ENCODE assay signal across 8 cellular contexts in genomic region chr1:23868848-23869450, GRCh38. TPM values are rescaled to one million over a fixed set of nuclear protein-coding genes. Genes with fewer than 3 reads are reported as not detected.
DNase-seq lines count a peak whose midpoint lies in the region; ATAC-seq and TF ChIP-seq lines count a peak whose summit lies in the region.

No MANE protein-coding gene starts in this region.

- H3K36me3 Mint-ChIP-seq in activated naive CD8-positive, alpha-beta T cell treated with anti-CD3 and anti-CD28 coated beads, Interleukin-2, amount 50 U/mL, for 24 hours (ENCODE audit: low read depth), result peaks cover 9% of the 10 kb centered on the region
- peaks cover 4% of the 10 kb centered on the region for H3K36me3 Mint-ChIP-seq in type B pancreatic cell

- no peaks in the 10 kb centered on the region for H3K9me3 Mint-ChIP-seq in activated naive CD8-positive, alpha-beta T cell treated with anti-CD3 and anti-CD28 coated beads, Interleukin-2, amount 50 U/mL, for 24 hours
- H3K9me3 Mint-ChIP-seq in type B pancreatic cell, result no peaks in the 10 kb centered on the region

- POLR2A ChIA-PET in BJ (lab: Charles Lee) (no interaction called here), HEK293 (lab: Yijun Ruan, JAX) (interaction anchor here (0.6 kb wide), 2 partner anchors 93 to 106 kb away, joined by 4 read pairs; no protein-coding TSS in a partner anchor)

- H3K27me3 Mint-ChIP-seq in activated naive CD8-positive, alpha-beta T cell treated with anti-CD3 and anti-CD28 coated beads, Interleukin-2, amount 50 U/mL, for 24 hours, result peaks cover 3% of the 10 kb centered on the region
- H3K27me3 Mint-ChIP-seq in type B pancreatic cell, result peaks cover 30% of the 10 kb centered on the region

- H3K27ac ChIP-seq in HEK293 (ENCODE audit: extremely low read depth, low read depth, low read length) (no peak overlapping the region), liver (ENCODE audit: low read depth in 1 of 2, low read length in 2 of 2) (peak overlapping the region; percentile 36 to 58)

- H3K36me3 ChIP-seq in BJ (ENCODE audit: control insufficient read depth, insufficient read depth, low read length) (no peaks in the 10 kb centered on the region), HEK293 (ENCODE audit: control insufficient read depth in 2 of 2, insufficient read depth in 1 of 2, low read length in 2 of 2) (peaks cover 7 to 17% of the 10 kb centered on the region in 2 experiments; a peak in 2 of 3 replicates), liver (ENCODE audit: control insufficient read depth in 4 of 4, insufficient read depth in 3 of 4, low read depth in 1 of 4, low read length in 3 of 4) (peaks cover 0 to 5% (median 0%) of the 10 kb centered on the region in 4 donors)

- no peak for TF ChIP-seq RAD21 in liver (IDR thresholded peaks at IDR 0.05)

- no peaks in the 10 kb centered on the region for H3K9me3 ChIP-seq in HEK293 (ENCODE audit: control insufficient read depth, insufficient read depth, low read depth, low read length)
- H3K9me3 ChIP-seq in liver (ENCODE audit: control insufficient read depth in 4 of 4, low read length in 3 of 4), result no peaks in the 10 kb centered on the region

- H3K9ac ChIP-seq in liver (ENCODE audit: low read depth in 1 of 2, low read length in 2 of 2), result peak overlapping the region; percentile 49 to 89

- no peak for ATAC-seq in activated naive CD8-positive, alpha-beta T cell treated with anti-CD3 and anti-CD28 coated beads, Interleukin-2, amount 50 U/mL, for 24 hours
- ATAC-seq in activated CD4-positive, CD25-positive, alpha-beta regulatory T cell treated with anti-CD3 and anti-CD28 coated beads, Interleukin-2, amount 50 U/mL, for 24 hours, result no peak
- no peak for ATAC-seq in GM21619 (IDR thresholded peaks at IDR 0.05; ENCODE audit: unreplicated experiment)

- H3K4me1 ChIP-seq in HEK293 (ENCODE audit: control insufficient read depth, insufficient read depth, low read length), result 0 out of 2 replicates have a peak, but pooled peaks cover 6% of the 10 kb centered on the region
- peaks cover 8 to 22% (median 15%) of the 10 kb centered on the region in 4 donors for H3K4me1 ChIP-seq in liver (ENCODE audit: control insufficient read depth in 4 of 4, insufficient read depth in 4 of 4, low read length in 3 of 4)

- 47% methylated on average over 14 of the region's 14 CpGs for WGBS in liver

- CTCF ChIA-PET in BJ (lab: Yijun Ruan, JAX) (interaction anchor here (0.6 to 2.0 kb wide), 10 partner anchors 11 to 236 kb away, joined by 3 to 8 read pairs (median 4); no protein-coding TSS in a partner anchor), HEK293 (lab: Yijun Ruan, JAX) (interaction anchor here (0.6 to 4.2 kb wide), 11 partner anchors 12 to 274 kb away, joined by 3 to 32 read pairs (median 4); no protein-coding TSS in a partner anchor)

- H3K4me3 ChIP-seq in BJ (ENCODE audit: low read depth, low read length) (peak overlapping the region; percentile 69), HEK293 (ENCODE audit: low read depth, low read length) (no peak overlapping the region), liver (ENCODE audit: low read depth in 1 of 3, low read length in 3 of 3) (peak overlapping the region; percentile 27 to 85 (median 58))

- peak overlapping the region; percentile 76 for H3K4me3 Mint-ChIP-seq in activated naive CD8-positive, alpha-beta T cell treated with anti-CD3 and anti-CD28 coated beads, Interleukin-2, amount 50 U/mL, for 24 hours
- H3K4me3 Mint-ChIP-seq in type B pancreatic cell, result peak overlapping the region; percentile 88

- H3K27ac Mint-ChIP-seq in activated naive CD8-positive, alpha-beta T cell treated with anti-CD3 and anti-CD28 coated beads, Interleukin-2, amount 50 U/mL, for 24 hours, result no peak overlapping the region
- H3K27ac Mint-ChIP-seq in type B pancreatic cell, result peak overlapping the region; percentile 49

- peaks cover 20% of the 10 kb centered on the region for H3K4me1 Mint-ChIP-seq in activated naive CD8-positive, alpha-beta T cell treated with anti-CD3 and anti-CD28 coated beads, Interleukin-2, amount 50 U/mL, for 24 hours
- H3K4me1 Mint-ChIP-seq in type B pancreatic cell (ENCODE audit: unreplicated experiment), result peaks cover 13% of the 10 kb centered on the region

- DNase-seq in BJ (ENCODE audit: low read depth) (no peak), type B pancreatic cell (ENCODE audit: extremely low spot score, unreplicated experiment) (no peak), DMS 273 treated with DMSO at 0.1 percent for 48 hours (lab: John Stamatoyannopoulos, UW) (no peak)
- no peak for DNase-seq in activated naive CD8-positive, alpha-beta T cell treated with anti-CD3 and anti-CD28 coated beads, Interleukin-2, amount 50 U/mL, for 24 hours

- TF ChIP-seq CTCF in BJ (IDR thresholded peaks at IDR 0.05; ENCODE audit: insufficient read depth, low read depth, low read length), result no peak
- no peak for TF ChIP-seq CTCF in HEK293 (tag by site-specific recombination; IDR thresholded peaks at IDR 0.05)
- TF ChIP-seq CTCF in liver (IDR thresholded peaks at IDR 0.05; ENCODE audit: low read depth, low read length, missing input control), result no peak
- TF ChIP-seq CTCF in type B pancreatic cell (conservative IDR thresholded peaks at IDR 0.05), result no peak

- H3K27me3 ChIP-seq in BJ (ENCODE audit: control insufficient read depth, insufficient read depth, low read length) (peaks cover 5% of the 10 kb centered on the region), liver (ENCODE audit: control insufficient read depth in 4 of 4, insufficient read depth in 4 of 4, low read length in 3 of 4) (no peaks in the 10 kb centered on the region)

TF ChIP-seq in HEK293, 187 proteins besides CTCF, POLR2A, EP300 and RAD21:
- no peak for TF ChIP-seq AEBP2 (tag by site-specific recombination; IDR thresholded peaks at IDR 0.05; ENCODE audit: borderline replicate concordance)
- peak; percentile 84 for TF ChIP-seq ZNF366 (tag by site-specific recombination; conservative IDR thresholded peaks at IDR 0.05)
- TF ChIP-seq ZNF248 (tag by site-specific recombination; IDR thresholded peaks at IDR 0.05), result no peak

TF ChIP-seq in liver, 16 proteins besides CTCF, POLR2A, EP300 and RAD21:
- TF ChIP-seq ZBTB33 (IDR thresholded peaks at IDR 0.05), result no peak
- peak in 1 of 2 donors; percentile 28 for TF ChIP-seq EGR1 (IDR thresholded peaks at IDR 0.05; ENCODE audit: low read depth in 2 of 2)
- no peak for TF ChIP-seq ATF3 (IDR thresholded peaks at IDR 0.05)
- TF ChIP-seq SP1 (IDR thresholded peaks at IDR 0.05), result no peak
- peak; percentile 36 for TF ChIP-seq YY1 (IDR thresholded peaks at IDR 0.05)
- peak; percentile 83 for TF ChIP-seq MAX (IDR thresholded peaks at IDR 0.05)

RNA-seq across cellular contexts. Expression of gene FUCA1, which starts 0.9 kb away (rescaled TPM):
- polyA plus RNA-seq in BJ (2011; rRNA removed) (12.5 and 22.8 TPM in 2 replicates), liver (10 to 100 TPM; 39.2 to 50.2 TPM)
- 4.0 and 4.5 TPM in 2 replicates for polyA minus RNA-seq in BJ (2011; rRNA and poly(A)+ RNA removed)
- total RNA-seq in liver (10 to 100 TPM; 33.8 to 58.0 TPM), type B pancreatic cell (ENCODE audit: low replicate concordance) (20.6 and 40.8 TPM in 2 replicates)

RNA-seq across cellular contexts. Expression of gene HMGCL, which starts 43.7 kb away (rescaled TPM):
- polyA plus RNA-seq in BJ (2011; rRNA removed), result 38.4 and 41.7 TPM in 2 replicates
- 13.9 and 19.1 TPM in 2 replicates for polyA minus RNA-seq in BJ (2011; rRNA and poly(A)+ RNA removed)
- 100 to 1,000 TPM in 1 of 2 donors, 10 to 100 TPM in 1; 68.2 to 111 TPM for total RNA-seq in liver
- 100 to 1,000 TPM; 187 to 198 TPM for polyA plus RNA-seq in liver
- total RNA-seq in type B pancreatic cell (ENCODE audit: low replicate concordance), result 33.7 and 35.8 TPM in 2 replicates

RNA-seq across cellular contexts. Expression of gene CNR2, which starts 44.2 kb away (rescaled TPM):
- polyA plus RNA-seq in BJ (2011; rRNA removed) (not detected in 2 replicates), liver (under 1 TPM; 0.03 to 0.10 TPM)
- polyA minus RNA-seq in BJ (2011; rRNA and poly(A)+ RNA removed), result not detected in 2 replicates
- total RNA-seq in liver (under 1 TPM; 0.08 to 0.28 TPM), type B pancreatic cell (ENCODE audit: low replicate concordance) (not detected in 2 replicates)
